In genomic region chr11:9267680-9268079, GRCh38 we compare ENCODE assay signal across 21 cellular contexts.
"Had no signal": no experiment of that assay in that cellular context is flagged by ENCODE, and none has a peak within 500 bp of the region (broad histone marks: within the 10 kb centered on the region; RNA-seq: fewer than 3 reads in every experiment).

No MANE protein-coding gene starts in this region.

- ATAC-seq: esophagus mucosa; naive thymus-derived CD4-positive, alpha-beta T cell; T-cell had no signal

- H3K4me1 ChIP-seq: breast epithelium had no signal

- H3K36me3 Mint-ChIP-seq: T-cell had no signal

- H3K27ac Mint-ChIP-seq: activated naive CD4-positive, alpha-beta T cell treated with anti-CD3 and anti-CD28 coated beads, Interleukin-2, amount 10 ng/mL, durations not matched to agents 7 days and 5 days; T-cell; T-helper 2 cell treated with Interferon-gamma antibody and Interleukin-4, amounts not matched to agents 5 μg/mL and 100 μg/mL, for 36 hours had no signal

- H3K4me3 Mint-ChIP-seq: activated naive CD4-positive, alpha-beta T cell treated with anti-CD3 and anti-CD28 coated beads, Interleukin-2, amount 10 ng/mL, durations not matched to agents 7 days and 5 days; T-cell; T-helper 2 cell treated with Interferon-gamma antibody and Interleukin-4, amounts not matched to agents 5 μg/mL and 100 μg/mL, for 36 hours had no signal

- H3K27me3 ChIP-seq: breast epithelium, right atrium auricular region, suprapubic skin, tibial artery had no signal

- H3K36me3 ChIP-seq: breast epithelium, left ventricle myocardium inferior, right atrium auricular region, spleen, suprapubic skin, tibial artery had no signal

- DNase-seq: activated CD4-positive, alpha-beta T cell treated with anti-CD3 and anti-CD28 coated beads for 4 hours; activated CD4-positive, alpha-beta T cell treated with anti-CD3 and anti-CD28 coated beads, Interleukin-2, amount 50 U/mL, for 4 hours; activated gamma-delta T cell; activated naive CD4-positive, alpha-beta T cell treated with anti-CD3 and anti-CD28 coated beads, Interleukin-2, amount 10 ng/mL, durations not matched to agents 7 days and 5 days; activated T-cell treated with anti-CD3 and anti-CD28 coated beads, Interleukin-2, amount 50 U/mL, for 1 hour; central memory CD4-positive, alpha-beta T cell; foreskin fibroblast; islet precursor cell; left ventricle myocardium inferior; midbrain; naive thymus-derived CD4-positive, alpha-beta T cell; occipital lobe; stimulated activated naive CD4-positive, alpha-beta T cell; T-cell had no signal

- H3K9me3 Mint-ChIP-seq: activated naive CD4-positive, alpha-beta T cell treated with anti-CD3 and anti-CD28 coated beads, Interleukin-2, amount 10 ng/mL, durations not matched to agents 7 days and 5 days; naive thymus-derived CD4-positive, alpha-beta T cell; T-cell; T-helper 2 cell treated with Interferon-gamma antibody and Interleukin-4, amounts not matched to agents 5 μg/mL and 100 μg/mL, for 36 hours had no signal

- H3K27ac ChIP-seq: breast epithelium, left ventricle myocardium inferior, right atrium auricular region, spleen, suprapubic skin, tibial artery had no signal

- H3K4me3 ChIP-seq: breast epithelium, left ventricle myocardium inferior, right atrium auricular region, spleen, suprapubic skin, tibial artery had no signal

- H3K9me3 ChIP-seq: breast epithelium, left ventricle myocardium inferior, right atrium auricular region, spleen, suprapubic skin, tibial artery had no signal
